28 cellular contexts compared by ENCODE assay signal in genomic region chr21:31156662-31157061, GRCh38.
"Had no signal": no experiment of that assay in that cellular context is flagged by ENCODE, and none has a peak within 500 bp of the region (broad histone marks: within the 10 kb centered on the region; RNA-seq: fewer than 3 reads in every experiment).

No MANE protein-coding gene starts in this region.

- H3K27ac ChIP-seq: brain microvascular endothelial cell, cardiac muscle cell, Peyer's patch, RWPE1, SJSA1 had no signal

- H3K4me3 ChIP-seq: cardiac muscle cell, Peyer's patch, SJSA1 had no signal

- H3K36me3 ChIP-seq: brain microvascular endothelial cell, cardiac muscle cell, Peyer's patch, SJSA1 had no signal

- DNase-seq: activated CD4-positive, alpha-beta T cell treated with anti-CD3 and anti-CD28 coated beads for 48 hours; activated CD4-positive, alpha-beta T cell treated with anti-CD3 and anti-CD28 coated beads, Interleukin-2, amount 50 U/mL, for 4 hours; activated CD4-positive, CD25-positive, alpha-beta regulatory T cell treated with anti-CD3 and anti-CD28 coated beads, Interleukin-2, amount 50 U/mL, for 72 hours; activated CD8-positive, alpha-beta memory T cell treated with anti-CD3 and anti-CD28 coated beads for 24 hours; activated effector memory CD4-positive, alpha-beta T cell treated with Interleukin-2 at 50 U/mL for 16 hours; activated naive CD4-positive, alpha-beta T cell treated with Interleukin-2 at 50 U/mL for 16 hours; amygdala; brain microvascular endothelial cell; MM.1S; NCI-H1105; NCI-H1436; NCI-H1694 treated with DMSO at 0.1 percent for 48 hours; NCI-H2029 treated with DMSO at 0.1 percent for 48 hours; NCI-H345; NCI-H510A; NCI-H526 treated with DMSO at 0.1 percent for 48 hours; NCI-H82; OCI-M1; Peyer's patch; Right ventricle myocardium superior; SW 1271 had no signal

- H3K27me3 ChIP-seq: brain microvascular endothelial cell, cardiac muscle cell, Peyer's patch, SJSA1 had no signal

- H3K4me1 ChIP-seq: Peyer's patch had no signal

- H3K4me3 Mint-ChIP-seq: activated T-helper 1 cell treated with anti-CD3 and anti-CD28 coated beads, Interleukin-12 subunit alpha, Interleukin-12 subunit beta, Interleukin-2, Interleukin-4 antibody, amounts not matched to agents 30 ng/mL and 10 ng/mL and 1 ng/mL, durations not matched to agents 14 hours and 24 hours and 36 hours; T-helper 1 cell treated with Interleukin-12 subunit alpha and Interleukin-12 subunit beta and Interleukin-4 antibody, amounts not matched to agents 30 μg/mL and 1 μg/mL, for 36 hours; WTC11 had no signal

- H3K27ac Mint-ChIP-seq: activated T-helper 1 cell treated with anti-CD3 and anti-CD28 coated beads, Interleukin-12 subunit alpha, Interleukin-12 subunit beta, Interleukin-2, Interleukin-4 antibody, amounts not matched to agents 30 ng/mL and 10 ng/mL and 1 ng/mL, durations not matched to agents 14 hours and 24 hours and 36 hours; T-helper 1 cell treated with Interleukin-12 subunit alpha and Interleukin-12 subunit beta and Interleukin-4 antibody, amounts not matched to agents 30 μg/mL and 1 μg/mL, for 36 hours; WTC11 had no signal

- ATAC-seq: SK-N-SH treated with all-trans-retinoic acid at 6 μM for 48 hours, WTC11 had no signal
